Comparison of ENCODE assay signal across 16 cellular contexts in genomic region chr4:96164814-96165351, GRCh38.
DNase-seq lines count a peak whose midpoint lies in the region; ATAC-seq and TF ChIP-seq lines count a peak whose summit lies in the region.
"Had no signal": no experiment of that assay in that cellular context is flagged by ENCODE, and none has a peak within 500 bp of the region (broad histone marks: within the 10 kb centered on the region; RNA-seq: fewer than 3 reads in every experiment).

No MANE protein-coding gene starts in this region.

- H3K4me3 ChIP-seq in AG10803 (ENCODE audit: low read length) (no peak overlapping the region), PC-3 (ENCODE audit: low read length) (no peak overlapping the region), right lobe of liver (no peak overlapping the region), psoas muscle (no peak overlapping the region)
- H3K4me3 ChIP-seq: esophagus squamous epithelium, vagina had no signal

- H3K4me3 Mint-ChIP-seq in chondrocyte (ENCODE audit: unreplicated experiment) = no peak overlapping the region
- no peak overlapping the region for H3K4me3 Mint-ChIP-seq in mesothelial cell of epicardium
- H3K4me3 Mint-ChIP-seq in activated naive CD8-positive, alpha-beta T cell treated with anti-CD3 and anti-CD28 coated beads for 36 hours = no peak overlapping the region
- H3K4me3 Mint-ChIP-seq: activated CD8-positive, alpha-beta T cell treated with anti-CD3 and anti-CD28 coated beads, Interleukin-2, amount 10 ng/mL, durations not matched to agents 7 days and 5 days; stimulated activated memory B cell treated with anti-CD40 and anti-IgM and Interleukin-4, amounts not matched to agents 10 μg/mL and 1 μg/mL and 100 μg/mL, for 72 hours had no signal

- TF ChIP-seq CTCF in AG10803 (conservative IDR thresholded peaks at IDR 0.05; ENCODE audit: low read length) (no peak), PC-3 (conservative IDR thresholded peaks at IDR 0.05; ENCODE audit: low read depth, low read length) (no peak), chondrocyte (IDR thresholded peaks at IDR 0.05) (no peak), mesothelial cell of epicardium (IDR thresholded peaks at IDR 0.05; ENCODE audit: unreplicated experiment) (no peak), right lobe of liver (IDR thresholded peaks at IDR 0.05) (no peak), psoas muscle (IDR thresholded peaks at IDR 0.05) (no peak)

- H3K4me2 ChIP-seq in PC-3 (ENCODE audit: low read length) = no peak overlapping the region

- H3K27me3 Mint-ChIP-seq in chondrocyte (ENCODE audit: low read depth) (no peaks in the 10 kb centered on the region), mesothelial cell of epicardium (ENCODE audit: low read depth) (no peaks in the 10 kb centered on the region)
- no peaks in the 10 kb centered on the region for H3K27me3 Mint-ChIP-seq in activated naive CD8-positive, alpha-beta T cell treated with anti-CD3 and anti-CD28 coated beads for 36 hours
- H3K27me3 Mint-ChIP-seq: stimulated activated memory B cell treated with anti-CD40 and anti-IgM and Interleukin-4, amounts not matched to agents 10 μg/mL and 1 μg/mL and 100 μg/mL, for 72 hours had no signal

- no peaks in the 10 kb centered on the region for H3K79me2 ChIP-seq in PC-3 (ENCODE audit: low read length)

- H3K9me3 Mint-ChIP-seq in chondrocyte (ENCODE audit: low read depth) (peaks cover 2% of the 10 kb centered on the region), mesothelial cell of epicardium (peaks cover 11% of the 10 kb centered on the region)
- H3K9me3 Mint-ChIP-seq in activated naive CD8-positive, alpha-beta T cell treated with anti-CD3 and anti-CD28 coated beads for 36 hours = no peaks in the 10 kb centered on the region
- H3K9me3 Mint-ChIP-seq: stimulated activated memory B cell treated with anti-CD40 and anti-IgM and Interleukin-4, amounts not matched to agents 10 μg/mL and 1 μg/mL and 100 μg/mL, for 72 hours had no signal

- no peaks in the 10 kb centered on the region for H3K9me2 ChIP-seq in PC-3 (replicated peaks; ENCODE audit: low read length)

- WGBS in right lobe of liver (ENCODE audit: insufficient coverage, low coverage, low lambda C conversion rate, missing lambda C conversion rate) = 38% methylated on average over 3 of the region's 3 CpGs
- 38 to 55% (median 42%) methylated on average over 3 of the region's 3 CpGs for WGBS in psoas muscle, 3 donors

- H3K27ac Mint-ChIP-seq in chondrocyte (ENCODE audit: unreplicated experiment) (peak overlapping the region; percentile 84), mesothelial cell of epicardium (peak overlapping the region; percentile 48)
- no peak overlapping the region for H3K27ac Mint-ChIP-seq in activated naive CD8-positive, alpha-beta T cell treated with anti-CD3 and anti-CD28 coated beads for 36 hours
- H3K27ac Mint-ChIP-seq: activated CD8-positive, alpha-beta T cell treated with anti-CD3 and anti-CD28 coated beads, Interleukin-2, amount 10 ng/mL, durations not matched to agents 7 days and 5 days; stimulated activated memory B cell treated with anti-CD40 and anti-IgM and Interleukin-4, amounts not matched to agents 10 μg/mL and 1 μg/mL and 100 μg/mL, for 72 hours had no signal

- H3K36me3 Mint-ChIP-seq in chondrocyte (ENCODE audit: low read depth) (no peaks in the 10 kb centered on the region), mesothelial cell of epicardium (no peaks in the 10 kb centered on the region)
- H3K36me3 Mint-ChIP-seq in activated naive CD8-positive, alpha-beta T cell treated with anti-CD3 and anti-CD28 coated beads for 36 hours = no peaks in the 10 kb centered on the region
- H3K36me3 Mint-ChIP-seq: stimulated activated memory B cell treated with anti-CD40 and anti-IgM and Interleukin-4, amounts not matched to agents 10 μg/mL and 1 μg/mL and 100 μg/mL, for 72 hours had no signal

- no peaks in the 10 kb centered on the region for H3K4me1 ChIP-seq in PC-3 (ENCODE audit: insufficient read depth, low read length)
- no peaks in the 10 kb centered on the region for H3K4me1 ChIP-seq in right lobe of liver
- H3K4me1 ChIP-seq in psoas muscle = no peaks in the 10 kb centered on the region
- H3K4me1 ChIP-seq: esophagus squamous epithelium, vagina had no signal

- TF ChIP-seq POLR2A in right lobe of liver (IDR thresholded peaks at IDR 0.05) = no peak

- H4K20me1 ChIP-seq in PC-3 (ENCODE audit: low read length) = no peaks in the 10 kb centered on the region

- H3K9me3 ChIP-seq in PC-3 (ENCODE audit: low read length) (no peaks in the 10 kb centered on the region), right lobe of liver (no peaks in the 10 kb centered on the region), psoas muscle (no peaks in the 10 kb centered on the region)
- H3K9me3 ChIP-seq: vagina had no signal

- peak; percentile 1 for DNase-seq in AG10803 (ENCODE audit: low read depth)
- peak; percentile 6 for DNase-seq in PC-3
- DNase-seq in chondrocyte (ENCODE audit: low spot score) = no peak
- DNase-seq in mesothelial cell of epicardium (ENCODE audit: low spot score in 2 of 2, unreplicated experiment in 2 of 2) = no peak
- no peak for DNase-seq in right lobe of liver
- DNase-seq in activated naive CD8-positive, alpha-beta T cell treated with anti-CD3 and anti-CD28 coated beads for 36 hours = no peak
- no peak for DNase-seq in psoas muscle
- DNase-seq: activated CD8-positive, alpha-beta T cell treated with anti-CD3 and anti-CD28 coated beads, Interleukin-2, amount 10 ng/mL, durations not matched to agents 7 days and 5 days; activated gamma-delta T cell treated with Interleukin-2 at 50 U/mL for 16 hours; DND-41; esophagus squamous epithelium; SHP77; stimulated activated CD4-positive, alpha-beta T cell treated with anti-CD3 and anti-CD28 coated beads, Interleukin-4, amount 100 ng/mL, for 1 hour had no signal

- CTCF ChIA-PET in PC-3 (lab: Charles Lee) = no interaction called here

- POLR2A ChIA-PET in PC-3 (lab: Charles Lee; ENCODE audit: unreplicated experiment) = no interaction called here

- ATAC-seq in PC-3 (no peak), HG02763 (IDR thresholded peaks at IDR 0.05; ENCODE audit: unreplicated experiment) (no peak), right lobe of liver (no peak), psoas muscle (no peak)
- ATAC-seq: activated CD8-positive, alpha-beta T cell treated with anti-CD3 and anti-CD28 coated beads, Interleukin-2, amount 10 ng/mL, durations not matched to agents 7 days and 5 days; stimulated activated memory B cell treated with anti-CD40 and anti-IgM and Interleukin-4, amounts not matched to agents 10 μg/mL and 1 μg/mL and 100 μg/mL, for 72 hours had no signal

- intact Hi-C loops in PC-3 (cut with micrococcal nuclease) = no loop called here
- intact Hi-C loops in right lobe of liver (cut with DNase I) = no loop called here
- intact Hi-C loops in psoas muscle (cut with DNase I) = no loop called here

- H3K27ac ChIP-seq in PC-3 (ENCODE audit: low read length) (no peak overlapping the region), right lobe of liver (no peak overlapping the region), psoas muscle (no peak overlapping the region)
- H3K27ac ChIP-seq: esophagus squamous epithelium, vagina had no signal

- H3K27me3 ChIP-seq in PC-3 (ENCODE audit: low read length) = no peaks in the 10 kb centered on the region
- H3K27me3 ChIP-seq in right lobe of liver = no peaks in the 10 kb centered on the region
- no peaks in the 10 kb centered on the region for H3K27me3 ChIP-seq in psoas muscle (ENCODE audit: insufficient read depth in 3 of 3, low read length in 2 of 3)
- H3K27me3 ChIP-seq: esophagus squamous epithelium, vagina had no signal

- H3K4me1 Mint-ChIP-seq in chondrocyte (ENCODE audit: low read depth) = peaks cover 32% of the 10 kb centered on the region
- peaks cover 19% of the 10 kb centered on the region for H3K4me1 Mint-ChIP-seq in mesothelial cell of epicardium
- H3K4me1 Mint-ChIP-seq in activated naive CD8-positive, alpha-beta T cell treated with anti-CD3 and anti-CD28 coated beads for 36 hours = no peaks in the 10 kb centered on the region
- H3K4me1 Mint-ChIP-seq: stimulated activated memory B cell treated with anti-CD40 and anti-IgM and Interleukin-4, amounts not matched to agents 10 μg/mL and 1 μg/mL and 100 μg/mL, for 72 hours had no signal

- H3K36me3 ChIP-seq in PC-3 (ENCODE audit: low read depth, low read length) (no peaks in the 10 kb centered on the region), right lobe of liver (no peaks in the 10 kb centered on the region), psoas muscle (ENCODE audit: insufficient read depth in 1 of 2, low read depth in 1 of 2) (no peaks in the 10 kb centered on the region)
- H3K36me3 ChIP-seq: esophagus squamous epithelium, vagina had no signal

- H3K9ac ChIP-seq in PC-3 (ENCODE audit: low read length) = no peak overlapping the region

- H3F3A ChIP-seq in PC-3 (ENCODE audit: low read length, unreplicated experiment) = no peaks in the 10 kb centered on the region

- BruUV-seq in PC-3 (replicated peaks; lab: Mats Ljungman, UMichigan) = no TSS peak

- no peak overlapping the region for H2AFZ ChIP-seq in PC-3 (ENCODE audit: low read length)

Comparison
In these comparisons a context has a peak if more than half of its experiments do, and no peak if none do; other contexts are left out.
1. DNase-seq: peak in AG10803 (single experiment) and PC-3 (single experiment); none in chondrocyte (single experiment), mesothelial cell of epicardium (0 of 2), right lobe of liver (0 of 3), activated naive CD8-positive, alpha-beta T cell treated with anti-CD3 and anti-CD28 coated beads for 36 hours (single experiment) and psoas muscle (0 of 2).